15 cellular contexts compared by ENCODE assay signal in genomic region chr10:131694963-131695813, GRCh38.
DNase-seq lines count a peak whose midpoint lies in the region; ATAC-seq and FAIRE-seq lines count a peak whose summit lies in the region.
"Had no signal": no experiment of that assay in that cellular context is flagged by ENCODE, and none has a peak within 500 bp of the region (broad histone marks: within the 10 kb centered on the region; RNA-seq: fewer than 3 reads in every experiment).

No MANE protein-coding gene starts in this region.

- no peaks in the 10 kb centered on the region for H3K4me1 Mint-ChIP-seq in stimulated activated naive CD8-positive, alpha-beta T cell treated with anti-CD3 and anti-CD28 coated beads, Interleukin-15, amount 100 ng/mL, for 72 hours
- H3K4me1 Mint-ChIP-seq: CD14-positive monocyte had no signal

- no peak for DNase-seq in stimulated activated naive CD8-positive, alpha-beta T cell treated with anti-CD3 and anti-CD28 coated beads, Interleukin-15, Interleukin-2, amounts not matched to agents 100 U/mL and 50 U/mL, for 24 hours
- DNase-seq in stimulated activated naive CD8-positive, alpha-beta T cell treated with anti-CD3 and anti-CD28 coated beads, Interleukin-15, amount 100 ng/mL, for 72 hours: no peak
- DNase-seq in islet precursor cell (peak; percentile 40), sciatic nerve (ENCODE audit: low spot score) (peak; percentile 42), urothelium cell line (ENCODE audit: low spot score) (no peak), GDM1 (lab: John Stamatoyannopoulos, UW) (no peak)
- DNase-seq: ACHN, AML-193, MG63, NCI-H1092, NCI-H2081 treated with DMSO at 0.1 percent for 48 hours, NCI-H82, PC-3 had no signal

- H3K27ac Mint-ChIP-seq in stimulated activated naive CD8-positive, alpha-beta T cell treated with anti-CD3 and anti-CD28 coated beads, Interleukin-15, amount 100 ng/mL, for 72 hours: no peak overlapping the region

- H3K9me3 Mint-ChIP-seq in stimulated activated naive CD8-positive, alpha-beta T cell treated with anti-CD3 and anti-CD28 coated beads, Interleukin-15, amount 100 ng/mL, for 72 hours: peaks cover 0 to 7% of the 10 kb centered on the region in 2 donors

- peak; percentile 19 for ATAC-seq in stimulated activated naive CD8-positive, alpha-beta T cell treated with anti-CD3 and anti-CD28 coated beads, Interleukin-15, Interleukin-2, amounts not matched to agents 100 U/mL and 50 U/mL, for 24 hours
- no peak for ATAC-seq in stimulated activated naive CD8-positive, alpha-beta T cell treated with anti-CD3 and anti-CD28 coated beads, Interleukin-15, amount 100 ng/mL, for 72 hours
- ATAC-seq in sciatic nerve: no peak
- no peak for ATAC-seq in GM21717 (IDR thresholded peaks at IDR 0.05; ENCODE audit: unreplicated experiment)
- ATAC-seq: PC-3 had no signal

- H3K27me3 Mint-ChIP-seq in stimulated activated naive CD8-positive, alpha-beta T cell treated with anti-CD3 and anti-CD28 coated beads, Interleukin-15, amount 100 ng/mL, for 72 hours: peaks cover 23% of the 10 kb centered on the region

- intact Hi-C loops in sciatic nerve (cut with DNase I): no loop called here

- H3K4me3 Mint-ChIP-seq in stimulated activated naive CD8-positive, alpha-beta T cell treated with anti-CD3 and anti-CD28 coated beads, Interleukin-15, amount 100 ng/mL, for 72 hours: no peak overlapping the region
- H3K4me3 Mint-ChIP-seq: CD14-positive monocyte had no signal

- no peak for FAIRE-seq in urothelium cell line (lab: Jason Lieb, UNC)

Comparison
In these comparisons a context has a peak if more than half of its experiments do, and no peak if none do; other contexts are left out.
1. DNase-seq: peak in islet precursor cell (single experiment) and sciatic nerve (single experiment); none in stimulated activated naive CD8-positive, alpha-beta T cell treated with anti-CD3 and anti-CD28 coated beads, Interleukin-15, Interleukin-2, amounts not matched to agents 100 U/mL and 50 U/mL, for 24 hours (single experiment), stimulated activated naive CD8-positive, alpha-beta T cell treated with anti-CD3 and anti-CD28 coated beads, Interleukin-15, amount 100 ng/mL, for 72 hours (0 of 2), urothelium cell line (single experiment) and GDM1 (single experiment).